Comparison of ENCODE assay signal across 8 cellular contexts in genomic region chr16:89918453-89919347, GRCh38. TPM values are rescaled to one million over a fixed set of nuclear protein-coding genes. Genes with fewer than 3 reads are reported as not detected.
DNase-seq lines count a peak whose midpoint lies in the region; ATAC-seq and TF ChIP-seq lines count a peak whose summit lies in the region.

MC1R (plus strand) TSS chr16:89918862; CDS start chr16:89919259, 397 bp downstream.

- H3K4me3 Mint-ChIP-seq in CD4-positive, CD25-positive, alpha-beta regulatory T cell = peak within 1 kb of the TSS; percentile 63 to 88 (median 80)

- peak within 1 kb of the TSS in 1 of 3 donors; percentile 20 for H3K27ac Mint-ChIP-seq in CD4-positive, CD25-positive, alpha-beta regulatory T cell

- H3K4me1 Mint-ChIP-seq in CD4-positive, CD25-positive, alpha-beta regulatory T cell = peaks cover 0 to 60% (median 21%) of the 10 kb centered on the region in 4 donors

- DNase-seq in CD4-positive, CD25-positive, alpha-beta regulatory T cell = peak in 1 of 3 donors; percentile 37
- DNase-seq in RWPE1 (ENCODE audit: low spot score) = no peak
- DNase-seq in colonic mucosa = no peak
- peak; percentile 30 to 53 for DNase-seq in lung microvascular endothelial cell (ENCODE audit: low read depth in 2 of 2)
- DNase-seq in NCI-H2081 treated with DMSO at 0.1 percent for 48 hours (lab: John Stamatoyannopoulos, UW) = no peak
- DNase-seq in omental fat pad (ENCODE audit: low spot score) = no peak

- POLR2A ChIA-PET in RWPE1 (lab: Yijun Ruan, JAX; ENCODE audit: low non-redundant PET) = interaction anchor here (0.7 to 1.2 kb wide), 2 partner anchors 10 to 13 kb away, joined by 4 read pairs; no protein-coding TSS in a partner anchor

- H3K36me3 Mint-ChIP-seq in CD4-positive, CD25-positive, alpha-beta regulatory T cell = no peaks in the 10 kb centered on the region

- peak within 1 kb of the TSS; percentile 33 to 51 for H3K9ac ChIP-seq in colonic mucosa (ENCODE audit: low read depth in 2 of 2, low read length in 2 of 2)

- no peaks in the 10 kb centered on the region for H3K36me3 ChIP-seq in CD4-positive, CD25-positive, alpha-beta regulatory T cell (ENCODE audit: control insufficient read depth, insufficient read depth, low read length)
- H3K36me3 ChIP-seq in colonic mucosa = no peaks in the 10 kb centered on the region

- no peaks in the 10 kb centered on the region for H3K9me3 Mint-ChIP-seq in CD4-positive, CD25-positive, alpha-beta regulatory T cell

- peaks cover 31% of the 10 kb centered on the region for H3K27me3 Mint-ChIP-seq in CD4-positive, CD25-positive, alpha-beta regulatory T cell

- peaks cover 60% of the 10 kb centered on the region for H3K4me1 ChIP-seq in CD4-positive, CD25-positive, alpha-beta regulatory T cell (ENCODE audit: control insufficient read depth, insufficient read depth, low read length, poor library complexity, severe bottlenecking)
- H3K4me1 ChIP-seq in colonic mucosa = peaks cover 20% of the 10 kb centered on the region

- CTCF ChIA-PET in RWPE1 (lab: Yijun Ruan, JAX) = interaction anchor here (1.1 to 1.4 kb wide), 2 partner anchors 8 to 29 kb away, joined by 3 to 7 read pairs; no protein-coding TSS in a partner anchor

- intact Hi-C loops in colonic mucosa (cut with DNase I) = no loop called here

- ATAC-seq in CD4-positive, CD25-positive, alpha-beta regulatory T cell (ENCODE audit: low read depth in 2 of 2) = peak in 1 of 2 donors; percentile 9
- ATAC-seq in GM19467 (IDR thresholded peaks at IDR 0.05; ENCODE audit: unreplicated experiment) (peak; percentile 20), HG02623 (IDR thresholded peaks at IDR 0.05; ENCODE audit: unreplicated experiment) (no peak), omental fat pad (ENCODE audit: low FRiP score) (no peak)

- H3K9me3 ChIP-seq in CD4-positive, CD25-positive, alpha-beta regulatory T cell (ENCODE audit: control insufficient read depth in 2 of 2, low read length in 2 of 2) = no peaks in the 10 kb centered on the region
- no peaks in the 10 kb centered on the region for H3K9me3 ChIP-seq in colonic mucosa

- peak within 1 kb of the TSS; percentile 73 for H3K4me3 ChIP-seq in CD4-positive, CD25-positive, alpha-beta regulatory T cell (ENCODE audit: low read depth, low read length)
- H3K4me3 ChIP-seq in colonic mucosa = peak within 1 kb of the TSS; percentile 14

- H3K27ac ChIP-seq in CD4-positive, CD25-positive, alpha-beta regulatory T cell (ENCODE audit: insufficient read depth, low read length, poor library complexity, severe bottlenecking) = no peak within 1 kb of the TSS
- H3K27ac ChIP-seq in RWPE1 = peak within 1 kb of the TSS; percentile 100
- peak within 1 kb of the TSS; percentile 4 for H3K27ac ChIP-seq in colonic mucosa

- no peaks in the 10 kb centered on the region for H3K27me3 ChIP-seq in CD4-positive, CD25-positive, alpha-beta regulatory T cell (ENCODE audit: control insufficient read depth, insufficient read depth, low read length)
- peaks cover 14% of the 10 kb centered on the region for H3K27me3 ChIP-seq in colonic mucosa

- TF ChIP-seq CTCF in RWPE1 (conservative IDR thresholded peaks at IDR 0.05; ENCODE audit: low read depth) (0 out of 2 replicates have a peak, but pooled peaks have one; percentile 21), colonic mucosa (IDR thresholded peaks at IDR 0.05) (peak; percentile 29), omental fat pad (IDR thresholded peaks at IDR 0.05) (no peak)

RNA-seq across cellular contexts. Expression of gene MC1R, which starts in this region (rescaled TPM):
- total RNA-seq in CD4-positive, CD25-positive, alpha-beta regulatory T cell = 14.9 TPM
- polyA plus RNA-seq in CD4-positive, CD25-positive, alpha-beta regulatory T cell = under 1 TPM in 3 of 4 donors, not detected in 1; 0.08 to 0.38 (median 0.18) TPM
- total RNA-seq in colonic mucosa = 1 to 10 TPM; 1.6 to 3.4 TPM
- 0.65 and 0.79 TPM in 2 replicates for total RNA-seq in lung microvascular endothelial cell
- total RNA-seq in omental fat pad = 1 to 10 TPM; 2.5 to 7.4 (median 6.0) TPM

Comparison
In these comparisons a context has a peak if more than half of its experiments do, and no peak if none do; other contexts are left out.
1. Peak in DNase-seq in lung microvascular endothelial cell; RNA of the gene not detected or under 1 TPM.
2. CTCF ChIP-seq: peak in RWPE1 (single experiment) and colonic mucosa (single experiment); none in omental fat pad (0 of 3).